Comparison of ENCODE assay signal across 1 cellular context in the genomic region with DNA sequence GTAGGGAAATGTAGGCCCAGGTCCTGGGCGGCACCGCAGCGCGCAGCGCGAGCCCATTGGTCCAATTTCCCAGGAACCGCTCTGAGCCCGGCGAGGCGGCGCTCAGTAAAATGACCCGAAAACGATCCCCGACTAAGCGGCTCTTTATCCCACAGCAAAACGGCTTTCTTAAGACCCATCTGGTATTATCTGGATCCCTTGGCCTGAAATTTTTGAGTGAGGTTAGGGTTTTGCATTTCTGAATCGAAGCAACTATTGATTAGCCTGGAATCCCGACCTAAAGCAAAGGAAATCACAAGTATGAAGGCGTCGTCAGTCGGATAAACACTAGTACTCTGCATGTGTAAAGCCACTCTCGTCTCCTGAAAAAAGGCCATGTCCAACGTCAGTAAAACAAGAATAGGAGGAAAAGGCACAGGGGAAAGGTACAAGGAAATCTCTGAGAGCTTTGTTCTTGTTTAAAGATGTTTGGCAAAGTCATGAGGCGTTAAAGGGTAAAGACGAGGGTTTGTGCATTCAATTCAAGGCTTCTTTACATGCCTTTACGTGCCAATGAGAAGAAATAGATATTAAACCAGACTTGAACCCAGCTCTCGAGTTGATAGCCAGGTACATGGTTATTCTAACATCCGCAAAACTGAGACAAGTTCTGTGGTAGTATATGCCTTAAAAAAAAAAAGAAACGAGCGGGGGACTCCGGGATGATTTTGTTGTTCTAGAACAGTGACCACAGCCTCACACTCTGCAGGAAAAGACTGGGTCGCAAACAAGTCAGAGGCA.
A peak's percentile ranks its signal among the peaks of the same experiment; 100 is the strongest.
TF ChIP-seq lines count a peak whose summit lies in the region.

No MANE protein-coding gene starts in this region.

TF ChIP-seq in liver, 16 proteins besides CTCF, POLR2A, EP300 and RAD21 (continued from another document):
- TF ChIP-seq, protein P1, sequence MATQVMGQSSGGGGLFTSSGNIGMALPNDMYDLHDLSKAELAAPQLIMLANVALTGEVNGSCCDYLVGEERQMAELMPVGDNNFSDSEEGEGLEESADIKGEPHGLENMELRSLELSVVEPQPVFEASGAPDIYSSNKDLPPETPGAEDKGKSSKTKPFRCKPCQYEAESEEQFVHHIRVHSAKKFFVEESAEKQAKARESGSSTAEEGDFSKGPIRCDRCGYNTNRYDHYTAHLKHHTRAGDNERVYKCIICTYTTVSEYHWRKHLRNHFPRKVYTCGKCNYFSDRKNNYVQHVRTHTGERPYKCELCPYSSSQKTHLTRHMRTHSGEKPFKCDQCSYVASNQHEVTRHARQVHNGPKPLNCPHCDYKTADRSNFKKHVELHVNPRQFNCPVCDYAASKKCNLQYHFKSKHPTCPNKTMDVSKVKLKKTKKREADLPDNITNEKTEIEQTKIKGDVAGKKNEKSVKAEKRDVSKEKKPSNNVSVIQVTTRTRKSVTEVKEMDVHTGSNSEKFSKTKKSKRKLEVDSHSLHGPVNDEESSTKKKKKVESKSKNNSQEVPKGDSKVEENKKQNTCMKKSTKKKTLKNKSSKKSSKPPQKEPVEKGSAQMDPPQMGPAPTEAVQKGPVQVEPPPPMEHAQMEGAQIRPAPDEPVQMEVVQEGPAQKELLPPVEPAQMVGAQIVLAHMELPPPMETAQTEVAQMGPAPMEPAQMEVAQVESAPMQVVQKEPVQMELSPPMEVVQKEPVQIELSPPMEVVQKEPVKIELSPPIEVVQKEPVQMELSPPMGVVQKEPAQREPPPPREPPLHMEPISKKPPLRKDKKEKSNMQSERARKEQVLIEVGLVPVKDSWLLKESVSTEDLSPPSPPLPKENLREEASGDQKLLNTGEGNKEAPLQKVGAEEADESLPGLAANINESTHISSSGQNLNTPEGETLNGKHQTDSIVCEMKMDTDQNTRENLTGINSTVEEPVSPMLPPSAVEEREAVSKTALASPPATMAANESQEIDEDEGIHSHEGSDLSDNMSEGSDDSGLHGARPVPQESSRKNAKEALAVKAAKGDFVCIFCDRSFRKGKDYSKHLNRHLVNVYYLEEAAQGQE (IDR thresholded peaks at IDR 0.05) = peak; percentile 57
- TF ChIP-seq FOXA1 (IDR thresholded peaks at IDR 0.05) = peak; percentile 6
- TF ChIP-seq SP1 (IDR thresholded peaks at IDR 0.05) = peak; percentile 87
- TF ChIP-seq, protein P2, sequence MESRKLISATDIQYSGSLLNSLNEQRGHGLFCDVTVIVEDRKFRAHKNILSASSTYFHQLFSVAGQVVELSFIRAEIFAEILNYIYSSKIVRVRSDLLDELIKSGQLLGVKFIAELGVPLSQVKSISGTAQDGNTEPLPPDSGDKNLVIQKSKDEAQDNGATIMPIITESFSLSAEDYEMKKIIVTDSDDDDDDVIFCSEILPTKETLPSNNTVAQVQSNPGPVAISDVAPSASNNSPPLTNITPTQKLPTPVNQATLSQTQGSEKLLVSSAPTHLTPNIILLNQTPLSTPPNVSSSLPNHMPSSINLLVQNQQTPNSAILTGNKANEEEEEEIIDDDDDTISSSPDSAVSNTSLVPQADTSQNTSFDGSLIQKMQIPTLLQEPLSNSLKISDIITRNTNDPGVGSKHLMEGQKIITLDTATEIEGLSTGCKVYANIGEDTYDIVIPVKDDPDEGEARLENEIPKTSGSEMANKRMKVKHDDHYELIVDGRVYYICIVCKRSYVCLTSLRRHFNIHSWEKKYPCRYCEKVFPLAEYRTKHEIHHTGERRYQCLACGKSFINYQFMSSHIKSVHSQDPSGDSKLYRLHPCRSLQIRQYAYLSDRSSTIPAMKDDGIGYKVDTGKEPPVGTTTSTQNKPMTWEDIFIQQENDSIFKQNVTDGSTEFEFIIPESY (IDR thresholded peaks at IDR 0.05) = no peak
